In the genomic region with DNA sequence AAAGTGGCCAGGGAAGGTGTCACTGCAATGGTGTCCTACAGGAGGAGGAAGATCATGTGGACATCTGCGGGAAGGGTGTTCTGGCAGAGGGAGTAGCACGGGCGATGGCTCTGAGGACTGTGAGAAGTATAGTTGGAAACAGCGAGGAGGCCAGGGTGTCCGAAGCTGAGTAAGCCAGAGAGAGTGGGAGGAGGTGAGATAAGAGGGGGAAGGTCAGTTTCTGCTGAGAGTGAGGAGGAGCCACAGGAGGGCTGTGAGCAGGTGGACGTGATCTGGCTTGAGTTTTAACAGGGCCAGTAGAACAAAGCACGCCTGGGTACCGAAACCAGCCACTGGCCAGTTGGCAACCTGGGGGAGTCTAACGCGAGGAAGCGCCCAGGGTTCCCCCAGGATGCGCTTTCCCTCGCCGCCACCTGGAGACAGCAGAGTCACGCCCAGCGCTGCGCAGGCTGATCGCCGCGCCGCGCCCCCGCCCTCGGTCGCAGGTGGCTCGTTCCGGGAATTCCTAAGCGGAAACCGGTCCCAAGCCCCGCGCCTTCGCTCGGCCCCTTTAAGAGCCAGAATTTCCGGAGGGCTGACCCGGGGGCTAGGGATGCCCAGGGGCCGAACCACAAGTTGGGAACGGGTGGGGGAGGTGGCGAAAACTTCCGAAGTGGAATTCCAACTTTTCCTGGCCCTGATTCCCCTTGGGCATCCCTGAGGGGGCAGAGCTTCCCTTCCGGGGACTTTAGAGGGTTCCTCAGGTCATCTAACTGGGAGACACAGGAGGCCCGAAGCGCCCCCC, we compare ENCODE assay signal across 1 cellular context.
TF ChIP-seq lines count a peak whose summit lies in the region.

No MANE protein-coding gene starts in this region.

TF ChIP-seq in K562, 482 proteins besides CTCF, POLR2A, EP300 and RAD21 (continued from another document and continues in another):
- TF ChIP-seq, protein P1, sequence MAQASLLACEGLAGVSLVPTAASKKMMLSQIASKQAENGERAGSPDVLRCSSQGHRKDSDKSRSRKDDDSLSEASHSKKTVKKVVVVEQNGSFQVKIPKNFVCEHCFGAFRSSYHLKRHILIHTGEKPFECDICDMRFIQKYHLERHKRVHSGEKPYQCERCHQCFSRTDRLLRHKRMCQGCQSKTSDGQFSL (CRISPR knock-in tag; IDR thresholded peaks at IDR 0.05): peak; percentile 62; the same call in 1 of the 2 replicates
- TF ChIP-seq, protein P1 (tag; IDR thresholded peaks at IDR 0.05): peak in 1 of 2 experiments; percentile 81; a peak in 1 of 4 replicates
- TF ChIP-seq BRF1 (IDR thresholded peaks at IDR 0.05; ENCODE audit: borderline replicate concordance, extremely low read depth, insufficient read length) (no peak), RFX5 (IDR thresholded peaks at IDR 0.05; ENCODE audit: low read depth, low read length) (no peak), SMAD4 (CRISPR knock-in tag; conservative IDR thresholded peaks at IDR 0.05) (peak; percentile 73), ZBED1 (IDR thresholded peaks at IDR 0.05) (no peak), KLF6 (CRISPR knock-in tag; IDR thresholded peaks at IDR 0.05; ENCODE audit: borderline replicate concordance) (no peak), HDAC2 (IDR thresholded peaks at IDR 0.05) (peak; percentile 95), TBL1XR1 (IDR thresholded peaks at IDR 0.05; ENCODE audit: low read length in 2 of 2) (peak in 1 of 2 experiments; percentile 15; a peak in 3 of 4 replicates), LARP7 (IDR thresholded peaks at IDR 0.05) (0 out of 2 replicates have a peak, but pooled peaks have one; percentile 66), JUN (IDR thresholded peaks at IDR 0.05; ENCODE audit: borderline replicate concordance, low read depth, low read length) (0 out of 2 replicates have a peak, but pooled peaks have one; percentile 67), JUN (CRISPR knock-in tag; IDR thresholded peaks at IDR 0.05; ENCODE audit: borderline replicate concordance) (no peak; the same call in 1 of the 2 replicates), TFAM (CRISPR knock-in tag; conservative IDR thresholded peaks at IDR 0.05) (no peak), CHD1 (IDR thresholded peaks at IDR 0.05; ENCODE audit: low read length) (no peak), E2F3 (CRISPR knock-in tag; IDR thresholded peaks at IDR 0.05) (no peak), HMGN3 (IDR thresholded peaks at IDR 0.05; ENCODE audit: borderline replicate concordance, extremely low read depth, insufficient read length, low read depth, low read length) (peak; percentile 29), NCOA1 (IDR thresholded peaks at IDR 0.05; ENCODE audit: low read depth) (0 out of 2 replicates have a peak, but pooled peaks have one; percentile 45), FOXK2 (conservative IDR thresholded peaks at IDR 0.05 in 1 of 2, IDR thresholded peaks at IDR 0.05 in 1 of 2; ENCODE audit: low read depth in 2 of 2) (peak in 1 of 2 experiments; percentile 46; a peak in 1 of 4 replicates), PRPF4 (IDR thresholded peaks at IDR 0.05; ENCODE audit: insufficient read depth, low read depth, low read length, poor library complexity, severe bottlenecking) (peak; percentile 9), MEF2D (tag; conservative IDR thresholded peaks at IDR 0.05; ENCODE audit: low read depth) (peak; percentile 61), ZNF668 (CRISPR knock-in tag; IDR thresholded peaks at IDR 0.05) (no peak), PHF21A (IDR thresholded peaks at IDR 0.05; ENCODE audit: borderline replicate concordance, low read depth) (peak; percentile 43; the same call in 1 of the 2 replicates), HDAC3 (IDR thresholded peaks at IDR 0.05; ENCODE audit: borderline replicate concordance, partially characterized antibody) (peak; percentile 70), ZNF354B (CRISPR knock-in tag; IDR thresholded peaks at IDR 0.05) (no peak), MTF1 (CRISPR knock-in tag; IDR thresholded peaks at IDR 0.05; ENCODE audit: borderline replicate concordance) (no peak), MTA3 (IDR thresholded peaks at IDR 0.05; ENCODE audit: borderline replicate concordance) (peak; percentile 85; the same call in 1 of the 2 replicates), NFATC3 (IDR thresholded peaks at IDR 0.05) (0 out of 2 replicates have a peak, but pooled peaks have one; percentile 48), STAT5A (IDR thresholded peaks at IDR 0.05; ENCODE audit: borderline replicate concordance, low read length) (peak; percentile 25; the same call in 1 of the 2 replicates), KLF16 (IDR thresholded peaks at IDR 0.05) (no peak; the same call in 1 of the 2 replicates), PRMT5 (CRISPR knock-in tag; IDR thresholded peaks at IDR 0.05) (no peak), ZNF124 (CRISPR knock-in tag; IDR thresholded peaks at IDR 0.05) (no peak), SRSF7 (optimal IDR thresholded peaks at IDR 0.05; ENCODE audit: low read depth, low read length) (no peak), KDM4B (IDR thresholded peaks at IDR 0.05; ENCODE audit: borderline replicate concordance in 2 of 2, low read depth in 1 of 2) (no peak), ESRRB (CRISPR knock-in tag; IDR thresholded peaks at IDR 0.05; ENCODE audit: borderline replicate concordance) (no peak), PHF8 (IDR thresholded peaks at IDR 0.05; ENCODE audit: borderline replicate concordance, low read length) (peak; percentile 37; the same call in 1 of the 2 replicates), SMARCE1 (IDR thresholded peaks at IDR 0.05) (peak; percentile 82), ZNF282 (CRISPR knock-in tag; IDR thresholded peaks at IDR 0.05) (no peak), NELFE (IDR thresholded peaks at IDR 0.05; ENCODE audit: insufficient read depth, insufficient read length) (no peak), ARNT (IDR thresholded peaks at IDR 0.05) (peak; percentile 66 to 87), KLF10 (CRISPR knock-in tag; IDR thresholded peaks at IDR 0.05) (no peak), ZNF175 (CRISPR knock-in tag; IDR thresholded peaks at IDR 0.05; ENCODE audit: low read depth) (no peak), GABPB2 (CRISPR knock-in tag; conservative IDR thresholded peaks at IDR 0.05) (no peak), ILK (tag; IDR thresholded peaks at IDR 0.05; ENCODE audit: borderline replicate concordance, low read depth) (no peak), SETDB1 (IDR thresholded peaks at IDR 0.05; ENCODE audit: low read length) (no peak), CXXC5 (CRISPR knock-in tag; IDR thresholded peaks at IDR 0.05) (peak; percentile 83), ZNF507 (tag; conservative IDR thresholded peaks at IDR 0.05) (no peak), TCF7L2 (IDR thresholded peaks at IDR 0.05; ENCODE audit: low read depth, low read length) (no peak; the same call in 1 of the 2 replicates), RAD51 (IDR thresholded peaks at IDR 0.05; ENCODE audit: borderline replicate concordance, low read depth) (peak; percentile 38; the same call in 1 of the 2 replicates), SIN3A (IDR thresholded peaks at IDR 0.05; ENCODE audit: borderline replicate concordance in 2 of 2, control insufficient read depth in 1 of 2, low read depth in 2 of 2, low read length in 2 of 2) (peak; percentile 65 to 71; a peak in 1 of 4 replicates)
- TF ChIP-seq, protein P2, sequence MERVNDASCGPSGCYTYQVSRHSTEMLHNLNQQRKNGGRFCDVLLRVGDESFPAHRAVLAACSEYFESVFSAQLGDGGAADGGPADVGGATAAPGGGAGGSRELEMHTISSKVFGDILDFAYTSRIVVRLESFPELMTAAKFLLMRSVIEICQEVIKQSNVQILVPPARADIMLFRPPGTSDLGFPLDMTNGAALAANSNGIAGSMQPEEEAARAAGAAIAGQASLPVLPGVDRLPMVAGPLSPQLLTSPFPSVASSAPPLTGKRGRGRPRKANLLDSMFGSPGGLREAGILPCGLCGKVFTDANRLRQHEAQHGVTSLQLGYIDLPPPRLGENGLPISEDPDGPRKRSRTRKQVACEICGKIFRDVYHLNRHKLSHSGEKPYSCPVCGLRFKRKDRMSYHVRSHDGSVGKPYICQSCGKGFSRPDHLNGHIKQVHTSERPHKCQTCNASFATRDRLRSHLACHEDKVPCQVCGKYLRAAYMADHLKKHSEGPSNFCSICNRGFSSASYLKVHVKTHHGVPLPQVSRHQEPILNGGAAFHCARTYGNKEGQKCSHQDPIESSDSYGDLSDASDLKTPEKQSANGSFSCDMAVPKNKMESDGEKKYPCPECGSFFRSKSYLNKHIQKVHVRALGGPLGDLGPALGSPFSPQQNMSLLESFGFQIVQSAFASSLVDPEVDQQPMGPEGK (CRISPR knock-in tag; IDR thresholded peaks at IDR 0.05; ENCODE audit: borderline replicate concordance): no peak
- TF ChIP-seq, protein P3, sequence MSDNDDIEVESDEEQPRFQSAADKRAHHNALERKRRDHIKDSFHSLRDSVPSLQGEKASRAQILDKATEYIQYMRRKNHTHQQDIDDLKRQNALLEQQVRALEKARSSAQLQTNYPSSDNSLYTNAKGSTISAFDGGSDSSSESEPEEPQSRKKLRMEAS (CRISPR knock-in tag; IDR thresholded peaks at IDR 0.05): peak; percentile 80
- TF ChIP-seq, protein P4, sequence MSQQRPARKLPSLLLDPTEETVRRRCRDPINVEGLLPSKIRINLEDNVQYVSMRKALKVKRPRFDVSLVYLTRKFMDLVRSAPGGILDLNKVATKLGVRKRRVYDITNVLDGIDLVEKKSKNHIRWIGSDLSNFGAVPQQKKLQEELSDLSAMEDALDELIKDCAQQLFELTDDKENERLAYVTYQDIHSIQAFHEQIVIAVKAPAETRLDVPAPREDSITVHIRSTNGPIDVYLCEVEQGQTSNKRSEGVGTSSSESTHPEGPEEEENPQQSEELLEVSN (IDR thresholded peaks at IDR 0.05; ENCODE audit: borderline replicate concordance in 1 of 2, extremely low read depth in 1 of 2, insufficient read depth in 1 of 2, insufficient read length in 1 of 2, low read depth in 1 of 2, low read length in 1 of 2, poor library complexity in 1 of 2, severe bottlenecking in 1 of 2): peak; percentile 38 to 68
- TF ChIP-seq, protein P5, sequence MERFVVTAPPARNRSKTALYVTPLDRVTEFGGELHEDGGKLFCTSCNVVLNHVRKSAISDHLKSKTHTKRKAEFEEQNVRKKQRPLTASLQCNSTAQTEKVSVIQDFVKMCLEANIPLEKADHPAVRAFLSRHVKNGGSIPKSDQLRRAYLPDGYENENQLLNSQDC (CRISPR knock-in tag; IDR thresholded peaks at IDR 0.05): no peak
- TF ChIP-seq, protein P6, sequence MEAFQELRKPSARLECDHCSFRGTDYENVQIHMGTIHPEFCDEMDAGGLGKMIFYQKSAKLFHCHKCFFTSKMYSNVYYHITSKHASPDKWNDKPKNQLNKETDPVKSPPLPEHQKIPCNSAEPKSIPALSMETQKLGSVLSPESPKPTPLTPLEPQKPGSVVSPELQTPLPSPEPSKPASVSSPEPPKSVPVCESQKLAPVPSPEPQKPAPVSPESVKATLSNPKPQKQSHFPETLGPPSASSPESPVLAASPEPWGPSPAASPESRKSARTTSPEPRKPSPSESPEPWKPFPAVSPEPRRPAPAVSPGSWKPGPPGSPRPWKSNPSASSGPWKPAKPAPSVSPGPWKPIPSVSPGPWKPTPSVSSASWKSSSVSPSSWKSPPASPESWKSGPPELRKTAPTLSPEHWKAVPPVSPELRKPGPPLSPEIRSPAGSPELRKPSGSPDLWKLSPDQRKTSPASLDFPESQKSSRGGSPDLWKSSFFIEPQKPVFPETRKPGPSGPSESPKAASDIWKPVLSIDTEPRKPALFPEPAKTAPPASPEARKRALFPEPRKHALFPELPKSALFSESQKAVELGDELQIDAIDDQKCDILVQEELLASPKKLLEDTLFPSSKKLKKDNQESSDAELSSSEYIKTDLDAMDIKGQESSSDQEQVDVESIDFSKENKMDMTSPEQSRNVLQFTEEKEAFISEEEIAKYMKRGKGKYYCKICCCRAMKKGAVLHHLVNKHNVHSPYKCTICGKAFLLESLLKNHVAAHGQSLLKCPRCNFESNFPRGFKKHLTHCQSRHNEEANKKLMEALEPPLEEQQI (IDR thresholded peaks at IDR 0.05): peak; percentile 87
- TF ChIP-seq, protein P7, sequence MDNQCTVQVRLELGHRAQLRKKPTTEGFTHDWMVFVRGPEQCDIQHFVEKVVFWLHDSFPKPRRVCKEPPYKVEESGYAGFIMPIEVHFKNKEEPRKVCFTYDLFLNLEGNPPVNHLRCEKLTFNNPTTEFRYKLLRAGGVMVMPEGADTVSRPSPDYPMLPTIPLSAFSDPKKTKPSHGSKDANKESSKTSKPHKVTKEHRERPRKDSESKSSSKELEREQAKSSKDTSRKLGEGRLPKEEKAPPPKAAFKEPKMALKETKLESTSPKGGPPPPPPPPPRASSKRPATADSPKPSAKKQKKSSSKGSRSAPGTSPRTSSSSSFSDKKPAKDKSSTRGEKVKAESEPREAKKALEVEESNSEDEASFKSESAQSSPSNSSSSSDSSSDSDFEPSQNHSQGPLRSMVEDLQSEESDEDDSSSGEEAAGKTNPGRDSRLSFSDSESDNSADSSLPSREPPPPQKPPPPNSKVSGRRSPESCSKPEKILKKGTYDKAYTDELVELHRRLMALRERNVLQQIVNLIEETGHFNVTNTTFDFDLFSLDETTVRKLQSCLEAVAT (IDR thresholded peaks at IDR 0.05): peak; percentile 42 to 75; a peak in 2 of 4 replicates
- TF ChIP-seq, protein P8, sequence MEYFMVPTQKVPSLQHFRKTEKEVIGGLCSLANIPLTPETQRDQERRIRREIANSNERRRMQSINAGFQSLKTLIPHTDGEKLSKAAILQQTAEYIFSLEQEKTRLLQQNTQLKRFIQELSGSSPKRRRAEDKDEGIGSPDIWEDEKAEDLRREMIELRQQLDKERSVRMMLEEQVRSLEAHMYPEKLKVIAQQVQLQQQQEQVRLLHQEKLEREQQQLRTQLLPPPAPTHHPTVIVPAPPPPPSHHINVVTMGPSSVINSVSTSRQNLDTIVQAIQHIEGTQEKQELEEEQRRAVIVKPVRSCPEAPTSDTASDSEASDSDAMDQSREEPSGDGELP (CRISPR knock-in tag; IDR thresholded peaks at IDR 0.05; ENCODE audit: borderline replicate concordance): peak; percentile 67; the same call in 1 of the 2 replicates
- TF ChIP-seq, protein P9, sequence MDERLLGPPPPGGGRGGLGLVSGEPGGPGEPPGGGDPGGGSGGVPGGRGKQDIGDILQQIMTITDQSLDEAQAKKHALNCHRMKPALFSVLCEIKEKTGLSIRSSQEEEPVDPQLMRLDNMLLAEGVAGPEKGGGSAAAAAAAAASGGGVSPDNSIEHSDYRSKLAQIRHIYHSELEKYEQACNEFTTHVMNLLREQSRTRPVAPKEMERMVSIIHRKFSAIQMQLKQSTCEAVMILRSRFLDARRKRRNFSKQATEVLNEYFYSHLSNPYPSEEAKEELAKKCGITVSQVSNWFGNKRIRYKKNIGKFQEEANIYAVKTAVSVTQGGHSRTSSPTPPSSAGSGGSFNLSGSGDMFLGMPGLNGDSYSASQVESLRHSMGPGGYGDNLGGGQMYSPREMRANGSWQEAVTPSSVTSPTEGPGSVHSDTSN (CRISPR knock-in tag; IDR thresholded peaks at IDR 0.05; ENCODE audit: low read depth): no peak
- TF ChIP-seq, protein P9 (tag; conservative IDR thresholded peaks at IDR 0.05; ENCODE audit: low read depth): no peak
